19 cellular contexts compared by ENCODE assay signal in the genomic region with DNA sequence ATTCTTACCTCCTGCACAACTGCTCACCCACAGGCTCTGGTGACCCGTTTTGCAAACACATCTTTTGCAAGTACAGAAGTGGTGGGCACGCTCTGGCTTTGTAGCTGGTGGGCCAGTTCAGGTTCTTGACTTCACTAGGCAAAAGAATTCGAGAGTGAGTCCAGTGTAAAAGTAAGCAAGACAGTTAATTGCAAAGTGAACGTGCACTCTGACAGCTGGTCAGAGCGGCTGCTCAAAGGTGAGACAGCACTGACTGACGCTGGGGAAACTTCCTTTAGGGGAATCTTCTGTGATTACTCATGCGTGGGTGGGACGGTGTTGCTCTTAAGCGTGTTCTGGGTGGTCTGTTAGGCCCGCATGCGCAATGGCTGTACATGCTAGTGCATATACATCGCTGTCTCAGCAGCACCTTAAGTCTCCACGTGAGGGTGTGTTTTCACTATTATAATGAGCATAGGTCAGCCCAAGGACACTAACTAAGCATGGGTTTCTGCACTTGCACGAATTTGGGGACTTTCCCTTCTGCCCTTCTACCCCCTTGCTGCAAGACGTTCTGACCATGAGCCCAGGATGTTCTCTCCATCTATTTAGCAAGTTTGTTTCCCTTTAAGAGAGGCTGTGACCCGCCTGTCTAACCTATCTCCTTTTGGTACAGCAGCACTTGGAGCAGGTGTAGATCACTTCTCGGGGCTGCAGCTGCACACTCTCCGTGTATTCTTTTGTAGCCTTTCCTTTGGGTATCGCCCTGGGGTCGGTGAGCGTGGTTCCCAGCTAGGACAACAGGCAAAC. TPM values are rescaled to one million over a fixed set of nuclear protein-coding genes. Genes with fewer than 3 reads are reported as not detected.
A peak's percentile ranks its signal among the peaks of the same experiment; 100 is the strongest.
DNase-seq lines count a peak whose midpoint lies in the region; ATAC-seq, FAIRE-seq and TF ChIP-seq lines count a peak whose summit lies in the region.
"Had no signal": no experiment of that assay in that cellular context is flagged by ENCODE, and none has a peak within 500 bp of the region (broad histone marks: within the 10 kb centered on the region; RNA-seq: fewer than 3 reads in every experiment).

No MANE protein-coding gene starts in this region.

- TF ChIP-seq EP300 in GM12878 (IDR thresholded peaks at IDR 0.05; ENCODE audit: borderline replicate concordance in 1 of 2, control insufficient read depth in 1 of 2, low read depth in 2 of 2, low read length in 2 of 2) = no peak

- RAD21 ChIA-PET in GM12878 (lab: Charles Lee; ENCODE audit: unreplicated experiment) = no interaction called here

- H3K36me3 Mint-ChIP-seq in stimulated activated memory B cell treated with anti-CD40 and anti-IgM and Interleukin-4, amounts not matched to agents 10 μg/mL and 1 μg/mL and 100 μg/mL, for 72 hours = no peaks in the 10 kb centered on the region

- H3K36me3 ChIP-seq in GM12878 (ENCODE audit: control insufficient read depth in 2 of 2, insufficient read depth in 2 of 2, low read length in 1 of 2) = no peaks in the 10 kb centered on the region
- H3K36me3 ChIP-seq: pancreas, tibial artery had no signal

- no peaks in the 10 kb centered on the region for H4K20me1 ChIP-seq in GM12878 (ENCODE audit: control insufficient read depth, insufficient read depth)

- no peak for TF ChIP-seq POLR2A in NB4 (IDR thresholded peaks at IDR 0.05; ENCODE audit: extremely low read depth, insufficient read length)
- no peak for TF ChIP-seq POLR2A in GM12878 (IDR thresholded peaks at IDR 0.05; ENCODE audit: low read depth, low read length)

- no peaks in the 10 kb centered on the region; the same call in 2 of the 3 replicates for H3K9me3 ChIP-seq in GM12878 (replicated peaks; ENCODE audit: control insufficient read depth, insufficient read depth, low read length)
- H3K9me3 ChIP-seq: pancreas, tibial artery had no signal

- H3K4me3 ChIP-seq in NB4 (ENCODE audit: low read depth, low read length) (no peak overlapping the region), GM12878 (no peak overlapping the region)
- H3K4me3 ChIP-seq: pancreas, tibial artery had no signal

- in situ Hi-C loops in GM12878 (cut with MboI) = no loop called here

- SMC1A ChIA-PET in GM12878 (lab: Charles Lee; ENCODE audit: uncharacterized antibody, unreplicated experiment) = no interaction called here

- H3K79me2 ChIP-seq in GM12878 (ENCODE audit: control insufficient read depth, insufficient read depth, low read length) = no peaks in the 10 kb centered on the region

- no peaks in the 10 kb centered on the region for H3K4me1 ChIP-seq in GM12878 (ENCODE audit: control insufficient read depth, insufficient read depth, low read length)
- H3K4me1 ChIP-seq: pancreas, tibial artery had no signal

- no peak overlapping the region for H3K9ac ChIP-seq in GM12878 (ENCODE audit: control insufficient read depth, insufficient read depth, low read length)

- H3K4me1 Mint-ChIP-seq in stimulated activated memory B cell treated with anti-CD40 and anti-IgM and Interleukin-4, amounts not matched to agents 10 μg/mL and 1 μg/mL and 100 μg/mL, for 72 hours = peaks cover 6% of the 10 kb centered on the region

- TF ChIP-seq CTCF in NB4 (IDR thresholded peaks at IDR 0.05; ENCODE audit: low read depth, low read length) (no peak), GM12878 (IDR thresholded peaks at IDR 0.05 in 2 of 3, conservative IDR thresholded peaks at IDR 0.05 in 1 of 3; ENCODE audit: control insufficient read depth in 2 of 3, extremely low read depth in 1 of 3, insufficient read depth in 1 of 3, low read depth in 3 of 3, low read length in 3 of 3) (no peak)

- no peak for TF ChIP-seq RAD21 in GM12878 (IDR thresholded peaks at IDR 0.05; ENCODE audit: insufficient read depth, low read depth, low read length)

- intact Hi-C loops in GM12878 (cut with micrococcal nuclease; ENCODE audit: unreplicated experiment) = no loop called here

- peak; percentile 92 for FAIRE-seq in GM12878 (lab: Jason Lieb, UNC)
- FAIRE-seq: endothelial cell of umbilical vein, GM19239, pancreas had no signal

- no peak overlapping the region for H3K4me3 Mint-ChIP-seq in stimulated activated memory B cell treated with anti-CD40 and anti-IgM and Interleukin-4, amounts not matched to agents 10 μg/mL and 1 μg/mL and 100 μg/mL, for 72 hours
- H3K4me3 Mint-ChIP-seq: activated naive CD4-positive, alpha-beta T cell treated with anti-CD3 and anti-CD28 coated beads for 36 hours had no signal

- ATAC-seq in activated CD4-positive, CD25-positive, alpha-beta regulatory T cell treated with anti-CD3 and anti-CD28 coated beads, Interleukin-2, amount 50 U/mL, for 24 hours = peak; percentile 85 to 90
- ATAC-seq in GM12878 (peak; percentile 84), GM21717 (IDR thresholded peaks at IDR 0.05; ENCODE audit: unreplicated experiment) (no peak)
- ATAC-seq in stimulated activated memory B cell treated with anti-CD40 and anti-IgM and Interleukin-4, amounts not matched to agents 10 μg/mL and 1 μg/mL and 100 μg/mL, for 72 hours = peak; percentile 77
- ATAC-seq: pancreas had no signal

- no peak overlapping the region for H3K27ac ChIP-seq in GM12878 (ENCODE audit: control insufficient read depth, insufficient read depth)
- H3K27ac ChIP-seq: pancreas, tibial artery had no signal

- H2AFZ ChIP-seq in GM12878 (ENCODE audit: control insufficient read depth, low read depth, low read length) = no peak overlapping the region

- peak overlapping the region; percentile 35 for H3K4me2 ChIP-seq in GM12878 (ENCODE audit: control insufficient read depth, insufficient read depth)

- no peaks in the 10 kb centered on the region for H3K9me3 Mint-ChIP-seq in stimulated activated memory B cell treated with anti-CD40 and anti-IgM and Interleukin-4, amounts not matched to agents 10 μg/mL and 1 μg/mL and 100 μg/mL, for 72 hours
- H3K9me3 Mint-ChIP-seq: activated naive CD4-positive, alpha-beta T cell treated with anti-CD3 and anti-CD28 coated beads for 36 hours had no signal

- peaks cover 11% of the 10 kb centered on the region for H3K27me3 Mint-ChIP-seq in stimulated activated memory B cell treated with anti-CD40 and anti-IgM and Interleukin-4, amounts not matched to agents 10 μg/mL and 1 μg/mL and 100 μg/mL, for 72 hours

- no peak overlapping the region for H3K27ac Mint-ChIP-seq in stimulated activated memory B cell treated with anti-CD40 and anti-IgM and Interleukin-4, amounts not matched to agents 10 μg/mL and 1 μg/mL and 100 μg/mL, for 72 hours
- H3K27ac Mint-ChIP-seq: activated naive CD4-positive, alpha-beta T cell treated with anti-CD3 and anti-CD28 coated beads for 36 hours had no signal

- WGBS in GM12878 (ENCODE audit: insufficient coverage, insufficient replicate concordance, low lambda C conversion rate, missing lambda C conversion rate) = 18% methylated on average over 21 of the region's 21 CpGs

- POLR2A ChIA-PET in GM12878 (lab: Charles Lee) = no interaction called here

- no peak for DNase-seq in activated CD4-positive, CD25-positive, alpha-beta regulatory T cell (lab: John Stamatoyannopoulos, UW)
- peak; percentile 59 for DNase-seq in NB4 (ENCODE audit: low read depth)
- DNase-seq in GM12878 (ENCODE audit: low read depth, low spot score) = peak; percentile 30
- no peak for DNase-seq in activated effector memory CD4-positive, alpha-beta T cell treated with anti-CD3 and anti-CD28 coated beads, Interleukin-2, amount 50 U/mL, for 16 hours
- no peak for DNase-seq in effector CD4-positive, alpha-beta T cell
- DNase-seq: activated CD4-positive, alpha-beta T cell treated with anti-CD3 and anti-CD28 coated beads for 48 hours; activated naive CD4-positive, alpha-beta T cell treated with anti-CD3 and anti-CD28 coated beads for 36 hours; caudate nucleus; Kasumi-1; NCI-H2081; pancreas; stimulated activated CD4-positive, alpha-beta T cell treated with anti-CD3 and anti-CD28 coated beads, Interleukin-12 subunit alpha, Interleukin-12 subunit beta, amount 100 ng/mL, for 4 hours; tibial artery had no signal

- H3K27me3 ChIP-seq in GM12878 (replicated peaks in 1 of 2; ENCODE audit: control insufficient read depth in 2 of 2, insufficient read depth in 2 of 2, low read length in 1 of 2) = peaks cover 0 to 4% of the 10 kb centered on the region in 2 experiments; a peak in 1 of 4 replicates
- H3K27me3 ChIP-seq: pancreas had no signal

- no TSS peak for BruUV-seq in GM12878 (replicated peaks; lab: Mats Ljungman, UMichigan)

- CTCF ChIA-PET in GM12878 (lab: Yijun Ruan, JAX) = interaction anchor here (1.5 to 1.6 kb wide), 2 partner anchors 65 kb away, joined by 3 to 4 read pairs; no protein-coding TSS in a partner anchor

RNA-seq across cellular contexts. Expression of a gene that starts 30.2 kb away (rescaled TPM):
- 3.5 TPM in 2 replicates for total RNA-seq in GM12878 (2013; cell fraction: nucleolus; rRNA removed)
- 0.76 and 0.90 TPM in 2 replicates for total RNA-seq in GM12878 (2014; rRNA removed)
- total RNA-seq in GM12878 (2014; rRNA removed; fragmentation: Illumina TruSeq; extraction: Trizol) = 0.72 and 0.74 TPM in 2 replicates
- total RNA-seq in GM12878 (2021) = 0.62 and 0.66 TPM in 2 replicates
- polyA plus RNA-seq in GM12878 (2011; ENCODE audit: low read depth) = 3.6 TPM
- polyA plus RNA-seq in GM12878 (2011; rRNA removed) = 15.1 and 17.9 TPM in 2 replicates
- polyA plus RNA-seq in GM12878 (2011; cell fraction: cytosol; rRNA removed) = 9.1 and 9.9 TPM in 2 replicates
- polyA plus RNA-seq in GM12878 (2011; cell fraction: nucleus; rRNA removed) = 20.4 and 35.5 TPM in 2 replicates
- polyA plus RNA-seq in GM12878 (2012) = 2.3 and 2.8 TPM in 2 replicates
- polyA plus RNA-seq in GM12878 (2014; fragmentation: Illumina TruSeq; extraction: Trizol) = 0.57 and 1.2 TPM in 2 replicates
- polyA plus RNA-seq in GM12878 (2014; fragmentation: Nextera tagmentation; extraction: Ambion mirVana) = 1 to 10 TPM; 1.2 to 1.4 TPM
- polyA plus RNA-seq in GM12878 (2014; rRNA removed) = 0.60 and 0.72 TPM in 2 replicates
- under 1 TPM in 1 of 2 experiments, not detected in 1; 0.29 TPM for polyA plus RNA-seq in GM12878 (2016; fragmentation: Nextera tagmentation; extraction: Ambion mirVana)
- polyA minus RNA-seq in GM12878 (2011; rRNA and poly(A)+ RNA removed) = 5.8 and 6.4 TPM in 2 replicates
- polyA minus RNA-seq in GM12878 (2011; cell fraction: cytosol; rRNA and poly(A)+ RNA removed) = 2.7 and 4.3 TPM in 2 replicates
- 5.1 and 7.5 TPM in 2 replicates for polyA minus RNA-seq in GM12878 (2011; cell fraction: nucleus; rRNA and poly(A)+ RNA removed)
- total RNA-seq: endothelial cell of umbilical vein had no signal
- polyA plus RNA-seq: endothelial cell of umbilical vein had no signal

RNA-seq across cellular contexts. Expression of a gene that starts 52.6 kb away (rescaled TPM):
- total RNA-seq in GM12878 (2013; cell fraction: nucleolus; rRNA removed) = not detected in 2 replicates
- total RNA-seq in GM12878 (2014; rRNA removed) = not detected in 2 replicates
- not detected in 2 replicates for total RNA-seq in GM12878 (2014; rRNA removed; fragmentation: Illumina TruSeq; extraction: Trizol)
- total RNA-seq in GM12878 (2021) = not detected in 2 replicates
- not detected for polyA plus RNA-seq in GM12878 (2011; ENCODE audit: low read depth)
- polyA plus RNA-seq in GM12878 (2011; rRNA removed) = 0.06 and 0.15 TPM in 2 replicates
- polyA plus RNA-seq in GM12878 (2011; cell fraction: cytosol; rRNA removed) = 0.07 and 0.18 TPM in 2 replicates
- 0.18 and 0.21 TPM in 2 replicates for polyA plus RNA-seq in GM12878 (2011; cell fraction: nucleus; rRNA removed)
- not detected in 2 replicates for polyA plus RNA-seq in GM12878 (2012)
- polyA plus RNA-seq in GM12878 (2014; fragmentation: Illumina TruSeq; extraction: Trizol) = not detected in 2 replicates
- polyA plus RNA-seq in GM12878 (2014; fragmentation: Nextera tagmentation; extraction: Ambion mirVana) = not detected
- not detected in 2 replicates for polyA plus RNA-seq in GM12878 (2014; rRNA removed)
- not detected for polyA plus RNA-seq in GM12878 (2016; fragmentation: Nextera tagmentation; extraction: Ambion mirVana)
- polyA minus RNA-seq in GM12878 (2011; rRNA and poly(A)+ RNA removed) = not detected in 2 replicates
- polyA minus RNA-seq in GM12878 (2011; cell fraction: cytosol; rRNA and poly(A)+ RNA removed) = not detected in 2 replicates
- not detected in 2 replicates for polyA minus RNA-seq in GM12878 (2011; cell fraction: nucleus; rRNA and poly(A)+ RNA removed)
- total RNA-seq: A172; activated naive CD4-positive, alpha-beta T cell treated with anti-CD3 and anti-CD28 coated beads for 36 hours; endothelial cell of umbilical vein had no signal
- polyA plus RNA-seq: endothelial cell of umbilical vein had no signal

RNA-seq across cellular contexts. Expression of a gene that starts 56.2 kb away (rescaled TPM):
- total RNA-seq in GM12878 (2013; cell fraction: nucleolus; rRNA removed) = not detected in 2 replicates
- total RNA-seq in GM12878 (2014; rRNA removed) (not detected in 2 replicates), GM12878 (2014; rRNA removed; fragmentation: Illumina TruSeq; extraction: Trizol) (not detected in 2 replicates), GM12878 (2021) (not detected in 2 replicates)
- polyA plus RNA-seq in GM12878 (2011; ENCODE audit: low read depth) = not detected
- polyA plus RNA-seq in GM12878 (2011; rRNA removed) (not detected in 2 replicates), GM12878 (2014; fragmentation: Illumina TruSeq; extraction: Trizol) (not detected in 2 replicates), GM12878 (2014; fragmentation: Nextera tagmentation; extraction: Ambion mirVana) (not detected), GM12878 (2014; rRNA removed) (not detected in 2 replicates), GM12878 (2016; fragmentation: Nextera tagmentation; extraction: Ambion mirVana) (not detected)
- not detected in 2 replicates for polyA plus RNA-seq in GM12878 (2011; cell fraction: cytosol; rRNA removed)
- polyA plus RNA-seq in GM12878 (2011; cell fraction: nucleus; rRNA removed) = not detected in 2 replicates
- polyA plus RNA-seq in GM12878 (2012) = not detected in 2 replicates
- not detected in 2 replicates for polyA minus RNA-seq in GM12878 (2011; rRNA and poly(A)+ RNA removed)
- polyA minus RNA-seq in GM12878 (2011; cell fraction: cytosol; rRNA and poly(A)+ RNA removed) = not detected in 2 replicates
- not detected in 2 replicates for polyA minus RNA-seq in GM12878 (2011; cell fraction: nucleus; rRNA and poly(A)+ RNA removed)
- total RNA-seq: A172; activated naive CD4-positive, alpha-beta T cell treated with anti-CD3 and anti-CD28 coated beads for 36 hours; endothelial cell of umbilical vein; pancreas had no signal
- polyA plus RNA-seq: endothelial cell of umbilical vein, pancreas had no signal

Comparison
In these comparisons a context has a peak if more than half of its experiments do, and no peak if none do; other contexts are left out.
1. DNase-seq: peak in NB4 (single experiment) and GM12878 (single experiment); none in activated CD4-positive, CD25-positive, alpha-beta regulatory T cell (0 of 4), activated effector memory CD4-positive, alpha-beta T cell treated with anti-CD3 and anti-CD28 coated beads, Interleukin-2, amount 50 U/mL, for 16 hours (single experiment) and effector CD4-positive, alpha-beta T cell (single experiment).